ENCODE assay signal across 12 cellular contexts in the genomic region with DNA sequence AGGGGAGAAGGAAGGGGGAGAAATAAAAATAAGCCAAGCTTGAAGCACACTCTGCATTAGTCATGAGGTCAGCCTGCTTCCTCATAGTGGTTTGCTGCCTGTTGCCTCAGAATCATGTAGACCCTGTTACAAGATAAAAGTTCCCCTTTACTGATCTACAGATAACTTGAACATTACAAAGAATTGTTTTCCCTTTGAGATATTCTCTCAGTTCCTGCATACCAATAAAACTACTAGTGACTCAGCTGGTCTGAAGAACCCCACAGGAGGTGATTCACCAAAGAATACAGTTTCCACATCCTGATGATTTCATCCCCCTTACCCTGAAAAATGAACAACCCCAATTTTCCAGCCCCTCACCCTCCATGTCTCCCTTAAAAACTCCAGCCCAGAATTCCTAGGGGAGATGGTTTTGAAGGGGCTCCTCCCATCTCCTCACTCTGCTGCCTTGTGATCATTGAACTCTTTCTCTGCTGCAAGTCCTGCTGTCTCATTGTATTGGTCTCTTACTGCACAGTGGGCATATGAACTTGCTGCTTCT. TPM values are rescaled to one million over a fixed set of nuclear protein-coding genes. Genes with fewer than 3 reads are reported as not detected.
DNase-seq lines count a peak whose midpoint lies in the region; ATAC-seq and FAIRE-seq lines count a peak whose summit lies in the region.
"Had no signal": no experiment of that assay in that cellular context is flagged by ENCODE, and none has a peak within 500 bp of the region (broad histone marks: within the 10 kb centered on the region; RNA-seq: fewer than 3 reads in every experiment).

No MANE protein-coding gene starts in this region.

- H3K27me3 Mint-ChIP-seq in activated naive CD4-positive, alpha-beta T cell treated with anti-CD3 and anti-CD28 coated beads, Interleukin-2, amount 50 U/mL, for 24 hours = peaks cover 12% of the 10 kb centered on the region

- DNase-seq in activated naive CD4-positive, alpha-beta T cell treated with anti-CD3 and anti-CD28 coated beads, Interleukin-2, amount 50 U/mL, for 16 hours = no peak
- DNase-seq in RCC 7860 (ENCODE audit: low spot score) (peak; percentile 98), dermis blood vessel endothelial cell (peak; percentile 86), NCI-H510A treated with DMSO at 0.1 percent for 48 hours (lab: John Stamatoyannopoulos, UW) (no peak), NCI-H1417 treated with DMSO at 0.1 percent for 48 hours (lab: John Stamatoyannopoulos, UW) (no peak)
- no peak for DNase-seq in stimulated activated effector memory CD8-positive, alpha-beta T cell treated with anti-CD3 and anti-CD28 coated beads, Interleukin-12 subunit alpha, Interleukin-12 subunit beta, amount 100 ng/mL, for 72 hours (ENCODE audit: low spot score in 2 of 2)
- DNase-seq: H7 had no signal

- no peak overlapping the region for H3K4me3 Mint-ChIP-seq in activated naive CD4-positive, alpha-beta T cell treated with anti-CD3 and anti-CD28 coated beads, Interleukin-2, amount 50 U/mL, for 24 hours
- peak overlapping the region; percentile 21 for H3K4me3 Mint-ChIP-seq in stimulated activated effector memory CD8-positive, alpha-beta T cell treated with anti-CD3 and anti-CD28 coated beads, Interleukin-12 subunit alpha, Interleukin-12 subunit beta, amount 100 ng/mL, for 72 hours
- H3K4me3 Mint-ChIP-seq: brain, neural crest cell had no signal

- peak overlapping the region; percentile 82 for H3K27ac Mint-ChIP-seq in activated naive CD4-positive, alpha-beta T cell treated with anti-CD3 and anti-CD28 coated beads, Interleukin-2, amount 50 U/mL, for 24 hours
- H3K27ac Mint-ChIP-seq in stimulated activated effector memory CD8-positive, alpha-beta T cell treated with anti-CD3 and anti-CD28 coated beads, Interleukin-12 subunit alpha, Interleukin-12 subunit beta, amount 100 ng/mL, for 72 hours = peak overlapping the region; percentile 84
- H3K27ac Mint-ChIP-seq: brain had no signal

- ATAC-seq in stimulated activated effector memory CD8-positive, alpha-beta T cell treated with anti-CD3 and anti-CD28 coated beads, Interleukin-12 subunit alpha, Interleukin-12 subunit beta, amount 100 ng/mL, for 72 hours = peak; percentile 98
- no peak for ATAC-seq in GM19397 (IDR thresholded peaks at IDR 0.05; ENCODE audit: unreplicated experiment)

- no peaks in the 10 kb centered on the region for H3K36me3 Mint-ChIP-seq in activated naive CD4-positive, alpha-beta T cell treated with anti-CD3 and anti-CD28 coated beads, Interleukin-2, amount 50 U/mL, for 24 hours
- H3K36me3 Mint-ChIP-seq in stimulated activated effector memory CD8-positive, alpha-beta T cell treated with anti-CD3 and anti-CD28 coated beads, Interleukin-12 subunit alpha, Interleukin-12 subunit beta, amount 100 ng/mL, for 72 hours = no peaks in the 10 kb centered on the region
- H3K36me3 Mint-ChIP-seq: brain had no signal

- H3K9me3 Mint-ChIP-seq in activated naive CD4-positive, alpha-beta T cell treated with anti-CD3 and anti-CD28 coated beads, Interleukin-2, amount 50 U/mL, for 24 hours = peaks cover 9% of the 10 kb centered on the region
- H3K9me3 Mint-ChIP-seq in stimulated activated effector memory CD8-positive, alpha-beta T cell treated with anti-CD3 and anti-CD28 coated beads, Interleukin-12 subunit alpha, Interleukin-12 subunit beta, amount 100 ng/mL, for 72 hours = peaks cover 6% of the 10 kb centered on the region

- FAIRE-seq in RCC 7860 (lab: Jason Lieb, UNC) = peak; percentile 98
- FAIRE-seq: D721Med had no signal

- peaks cover 14% of the 10 kb centered on the region for H3K4me1 Mint-ChIP-seq in activated naive CD4-positive, alpha-beta T cell treated with anti-CD3 and anti-CD28 coated beads, Interleukin-2, amount 50 U/mL, for 24 hours
- peaks cover 16% of the 10 kb centered on the region for H3K4me1 Mint-ChIP-seq in stimulated activated effector memory CD8-positive, alpha-beta T cell treated with anti-CD3 and anti-CD28 coated beads, Interleukin-12 subunit alpha, Interleukin-12 subunit beta, amount 100 ng/mL, for 72 hours
- H3K4me1 Mint-ChIP-seq: brain, neural crest cell had no signal

RNA-seq across cellular contexts. Expression of a gene that starts 31.5 kb away (rescaled TPM):
- total RNA-seq in dermis blood vessel endothelial cell = 178 and 209 TPM in 2 replicates

Comparison
In these comparisons a context has a peak if more than half of its experiments do, and no peak if none do; other contexts are left out.
1. DNase-seq: peak in RCC 7860 (single experiment) and dermis blood vessel endothelial cell (single experiment); none in activated naive CD4-positive, alpha-beta T cell treated with anti-CD3 and anti-CD28 coated beads, Interleukin-2, amount 50 U/mL, for 16 hours (single experiment), stimulated activated effector memory CD8-positive, alpha-beta T cell treated with anti-CD3 and anti-CD28 coated beads, Interleukin-12 subunit alpha, Interleukin-12 subunit beta, amount 100 ng/mL, for 72 hours (0 of 2), NCI-H510A treated with DMSO at 0.1 percent for 48 hours (single experiment) and NCI-H1417 treated with DMSO at 0.1 percent for 48 hours (single experiment).